ENCODE assay signal across 1 cellular context in the genomic region with DNA sequence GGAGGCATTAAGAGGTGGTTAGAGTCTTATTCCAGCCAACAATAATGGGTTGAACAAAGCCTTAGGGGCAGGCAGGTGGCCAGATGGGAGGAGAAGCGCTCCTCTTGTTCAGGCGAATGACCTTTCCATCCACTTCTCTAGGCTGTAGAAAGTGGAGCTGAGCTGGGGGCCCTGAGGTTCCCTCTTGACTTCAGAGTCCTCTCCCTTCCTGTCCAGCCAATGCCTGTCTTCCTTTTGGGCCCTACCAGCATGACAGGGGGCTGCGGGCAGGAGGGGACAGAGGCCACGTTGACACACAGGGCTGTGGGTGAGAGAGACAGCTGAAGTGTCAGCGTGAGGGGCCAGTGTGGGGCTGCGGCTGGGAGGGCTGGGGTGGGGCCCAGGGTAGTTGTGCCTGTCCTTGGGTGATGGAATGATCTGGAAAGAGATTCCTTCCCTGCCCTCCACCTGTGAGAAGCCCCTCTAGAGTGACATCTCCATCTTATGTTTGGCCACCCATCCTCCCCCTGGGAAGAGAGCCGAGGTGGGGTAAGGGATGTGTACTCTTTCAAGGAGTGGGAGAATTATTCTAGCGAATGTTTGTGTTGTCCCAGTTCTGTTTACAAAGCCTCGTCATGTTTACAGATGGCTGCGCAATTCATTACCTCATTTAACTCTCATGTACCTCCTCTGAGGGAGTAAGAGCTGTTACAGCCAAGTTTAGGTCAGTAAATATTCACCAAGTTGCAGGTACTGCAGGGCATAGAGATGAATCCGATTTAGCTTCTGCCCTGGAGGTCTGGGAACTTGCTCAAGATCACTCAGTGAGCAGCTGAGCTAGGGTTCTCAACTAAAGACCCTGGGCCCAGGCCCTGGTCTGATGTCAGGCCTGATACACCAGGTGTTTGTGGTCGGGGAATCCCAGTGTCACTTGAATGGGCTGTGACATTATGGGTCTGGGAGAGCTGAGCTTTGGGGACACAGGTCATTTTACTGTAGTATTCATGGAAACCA.
TF ChIP-seq lines count a peak whose summit lies in the region.

No MANE protein-coding gene starts in this region.

TF ChIP-seq in HepG2, 621 proteins besides CTCF, POLR2A, EP300 and RAD21 (continues in another document):
- TF ChIP-seq SRSF9 (IDR thresholded peaks at IDR 0.05; ENCODE audit: borderline replicate concordance, insufficient read depth, low read depth, low read length, poor library complexity, severe bottlenecking), result no peak
- no peak for TF ChIP-seq XBP1 (CRISPR knock-in tag; IDR thresholded peaks at IDR 0.05)
- TF ChIP-seq ZNF446 (CRISPR knock-in tag; IDR thresholded peaks at IDR 0.05), result no peak; the same call in 1 of the 2 replicates
- TF ChIP-seq ARNTL (CRISPR knock-in tag; IDR thresholded peaks at IDR 0.05), result peak; percentile 88
- TF ChIP-seq, protein P1, sequence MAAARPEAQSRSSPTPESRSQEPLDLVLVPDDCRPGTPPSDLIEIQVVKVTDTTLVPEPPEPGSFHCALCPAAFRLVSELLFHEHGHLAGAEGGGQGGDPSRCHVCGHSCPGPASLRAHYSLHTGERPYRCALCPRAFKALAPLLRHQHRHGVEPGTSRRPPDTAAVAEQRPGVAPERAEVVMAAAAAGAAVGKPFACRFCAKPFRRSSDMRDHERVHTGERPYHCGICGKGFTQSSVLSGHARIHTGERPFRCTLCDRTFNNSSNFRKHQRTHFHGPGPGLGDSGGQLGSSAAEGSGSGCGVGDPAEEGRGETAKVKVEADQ (CRISPR knock-in tag; IDR thresholded peaks at IDR 0.05; ENCODE audit: borderline replicate concordance), result peak; percentile 75; the same call in 1 of the 2 replicates
- TF ChIP-seq RXRA (CRISPR knock-in tag; IDR thresholded peaks at IDR 0.05), result peak; percentile 86
- TF ChIP-seq, protein P2, sequence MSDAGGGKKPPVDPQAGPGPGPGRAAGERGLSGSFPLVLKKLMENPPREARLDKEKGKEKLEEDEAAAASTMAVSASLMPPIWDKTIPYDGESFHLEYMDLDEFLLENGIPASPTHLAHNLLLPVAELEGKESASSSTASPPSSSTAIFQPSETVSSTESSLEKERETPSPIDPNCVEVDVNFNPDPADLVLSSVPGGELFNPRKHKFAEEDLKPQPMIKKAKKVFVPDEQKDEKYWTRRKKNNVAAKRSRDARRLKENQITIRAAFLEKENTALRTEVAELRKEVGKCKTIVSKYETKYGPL (CRISPR knock-in tag; IDR thresholded peaks at IDR 0.05), result no peak
- TF ChIP-seq ZNF530 (CRISPR knock-in tag; IDR thresholded peaks at IDR 0.05; ENCODE audit: low read depth), result no peak
- TF ChIP-seq, protein P3, sequence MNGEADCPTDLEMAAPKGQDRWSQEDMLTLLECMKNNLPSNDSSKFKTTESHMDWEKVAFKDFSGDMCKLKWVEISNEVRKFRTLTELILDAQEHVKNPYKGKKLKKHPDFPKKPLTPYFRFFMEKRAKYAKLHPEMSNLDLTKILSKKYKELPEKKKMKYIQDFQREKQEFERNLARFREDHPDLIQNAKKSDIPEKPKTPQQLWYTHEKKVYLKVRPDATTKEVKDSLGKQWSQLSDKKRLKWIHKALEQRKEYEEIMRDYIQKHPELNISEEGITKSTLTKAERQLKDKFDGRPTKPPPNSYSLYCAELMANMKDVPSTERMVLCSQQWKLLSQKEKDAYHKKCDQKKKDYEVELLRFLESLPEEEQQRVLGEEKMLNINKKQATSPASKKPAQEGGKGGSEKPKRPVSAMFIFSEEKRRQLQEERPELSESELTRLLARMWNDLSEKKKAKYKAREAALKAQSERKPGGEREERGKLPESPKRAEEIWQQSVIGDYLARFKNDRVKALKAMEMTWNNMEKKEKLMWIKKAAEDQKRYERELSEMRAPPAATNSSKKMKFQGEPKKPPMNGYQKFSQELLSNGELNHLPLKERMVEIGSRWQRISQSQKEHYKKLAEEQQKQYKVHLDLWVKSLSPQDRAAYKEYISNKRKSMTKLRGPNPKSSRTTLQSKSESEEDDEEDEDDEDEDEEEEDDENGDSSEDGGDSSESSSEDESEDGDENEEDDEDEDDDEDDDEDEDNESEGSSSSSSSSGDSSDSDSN (CRISPR knock-in tag; IDR thresholded peaks at IDR 0.05), result peak; percentile 57
- no peak for TF ChIP-seq KDM5A (IDR thresholded peaks at IDR 0.05; ENCODE audit: borderline replicate concordance, low read length)
- no peak for TF ChIP-seq ZNF75D (CRISPR knock-in tag; IDR thresholded peaks at IDR 0.05; ENCODE audit: borderline replicate concordance)
- TF ChIP-seq DR1 (CRISPR knock-in tag; IDR thresholded peaks at IDR 0.05), result no peak
- no peak for TF ChIP-seq ZNF329 (CRISPR knock-in tag; IDR thresholded peaks at IDR 0.05; ENCODE audit: low read depth)
- TF ChIP-seq, protein P4, sequence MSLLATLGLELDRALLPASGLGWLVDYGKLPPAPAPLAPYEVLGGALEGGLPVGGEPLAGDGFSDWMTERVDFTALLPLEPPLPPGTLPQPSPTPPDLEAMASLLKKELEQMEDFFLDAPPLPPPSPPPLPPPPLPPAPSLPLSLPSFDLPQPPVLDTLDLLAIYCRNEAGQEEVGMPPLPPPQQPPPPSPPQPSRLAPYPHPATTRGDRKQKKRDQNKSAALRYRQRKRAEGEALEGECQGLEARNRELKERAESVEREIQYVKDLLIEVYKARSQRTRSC (CRISPR knock-in tag; IDR thresholded peaks at IDR 0.05; ENCODE audit: low read depth), result 0 out of 2 replicates have a peak, but pooled peaks have one; percentile 82
- no peak for TF ChIP-seq ZNF891 (CRISPR knock-in tag; IDR thresholded peaks at IDR 0.05)
- TF ChIP-seq CEBPB (IDR thresholded peaks at IDR 0.05; ENCODE audit: borderline replicate concordance, low read depth, low read length), result peak; percentile 91
- peak; percentile 50; the same call in 1 of the 2 replicates for TF ChIP-seq ZNF430 (CRISPR knock-in tag; IDR thresholded peaks at IDR 0.05)
- TF ChIP-seq ZNF883 (CRISPR knock-in tag; IDR thresholded peaks at IDR 0.05; ENCODE audit: not compliant biosample characterization), result no peak
- TF ChIP-seq, protein P5, sequence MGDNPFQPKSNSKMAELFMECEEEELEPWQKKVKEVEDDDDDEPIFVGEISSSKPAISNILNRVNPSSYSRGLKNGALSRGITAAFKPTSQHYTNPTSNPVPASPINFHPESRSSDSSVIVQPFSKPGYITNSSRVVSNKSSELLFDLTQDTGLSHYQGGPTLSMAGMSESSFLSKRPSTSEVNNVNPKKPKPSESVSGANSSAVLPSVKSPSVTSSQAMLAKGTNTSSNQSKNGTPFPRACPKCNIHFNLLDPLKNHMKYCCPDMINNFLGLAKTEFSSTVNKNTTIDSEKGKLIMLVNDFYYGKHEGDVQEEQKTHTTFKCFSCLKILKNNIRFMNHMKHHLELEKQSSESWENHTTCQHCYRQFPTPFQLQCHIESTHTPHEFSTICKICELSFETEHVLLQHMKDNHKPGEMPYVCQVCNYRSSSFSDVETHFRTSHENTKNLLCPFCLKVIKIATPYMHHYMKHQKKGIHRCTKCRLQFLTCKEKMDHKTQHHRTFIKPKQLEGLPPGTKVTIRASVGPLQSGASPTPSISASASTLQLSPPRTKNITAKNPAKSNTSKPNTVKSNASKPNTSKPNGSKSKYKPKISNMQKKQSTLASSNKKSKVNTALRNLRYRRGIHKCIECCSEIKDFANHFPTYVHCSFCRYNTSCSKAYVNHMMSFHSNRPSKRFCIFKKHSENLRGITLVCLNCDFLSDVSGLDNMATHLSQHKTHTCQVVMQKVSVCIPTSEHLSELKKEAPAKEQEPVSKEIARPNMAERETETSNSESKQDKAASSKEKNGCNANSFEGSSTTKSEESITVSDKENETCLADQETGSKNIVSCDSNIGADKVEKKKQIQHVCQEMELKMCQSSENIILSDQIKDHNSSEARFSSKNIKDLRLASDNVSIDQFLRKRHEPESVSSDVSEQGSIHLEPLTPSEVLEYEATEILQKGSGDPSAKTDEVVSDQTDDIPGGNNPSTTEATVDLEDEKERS (CRISPR knock-in tag; IDR thresholded peaks at IDR 0.05), result peak; percentile 75
- no peak for TF ChIP-seq FOSL1 (CRISPR knock-in tag; IDR thresholded peaks at IDR 0.05; ENCODE audit: borderline replicate concordance)
- 0 out of 2 replicates have a peak, but pooled peaks have one; percentile 71 for TF ChIP-seq THYN1 (CRISPR knock-in tag; IDR thresholded peaks at IDR 0.05; ENCODE audit: borderline replicate concordance, low read depth)
- TF ChIP-seq ONECUT2 (CRISPR knock-in tag; IDR thresholded peaks at IDR 0.05), result no peak
- TF ChIP-seq, protein P6, sequence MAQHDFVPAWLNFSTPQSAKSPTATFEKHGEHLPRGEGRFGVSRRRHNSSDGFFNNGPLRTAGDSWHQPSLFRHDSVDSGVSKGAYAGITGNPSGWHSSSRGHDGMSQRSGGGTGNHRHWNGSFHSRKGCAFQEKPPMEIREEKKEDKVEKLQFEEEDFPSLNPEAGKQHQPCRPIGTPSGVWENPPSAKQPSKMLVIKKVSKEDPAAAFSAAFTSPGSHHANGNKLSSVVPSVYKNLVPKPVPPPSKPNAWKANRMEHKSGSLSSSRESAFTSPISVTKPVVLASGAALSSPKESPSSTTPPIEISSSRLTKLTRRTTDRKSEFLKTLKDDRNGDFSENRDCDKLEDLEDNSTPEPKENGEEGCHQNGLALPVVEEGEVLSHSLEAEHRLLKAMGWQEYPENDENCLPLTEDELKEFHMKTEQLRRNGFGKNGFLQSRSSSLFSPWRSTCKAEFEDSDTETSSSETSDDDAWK (CRISPR knock-in tag; IDR thresholded peaks at IDR 0.05), result no peak
- TF ChIP-seq, protein P7, sequence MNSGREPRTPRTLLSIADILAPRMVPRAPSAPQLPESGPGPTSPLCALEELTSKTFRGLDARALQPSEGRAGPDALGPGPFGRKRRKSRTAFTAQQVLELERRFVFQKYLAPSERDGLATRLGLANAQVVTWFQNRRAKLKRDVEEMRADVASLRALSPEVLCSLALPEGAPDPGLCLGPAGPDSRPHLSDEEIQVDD (CRISPR knock-in tag; IDR thresholded peaks at IDR 0.05; ENCODE audit: borderline replicate concordance), result no peak
- TF ChIP-seq, protein P8, sequence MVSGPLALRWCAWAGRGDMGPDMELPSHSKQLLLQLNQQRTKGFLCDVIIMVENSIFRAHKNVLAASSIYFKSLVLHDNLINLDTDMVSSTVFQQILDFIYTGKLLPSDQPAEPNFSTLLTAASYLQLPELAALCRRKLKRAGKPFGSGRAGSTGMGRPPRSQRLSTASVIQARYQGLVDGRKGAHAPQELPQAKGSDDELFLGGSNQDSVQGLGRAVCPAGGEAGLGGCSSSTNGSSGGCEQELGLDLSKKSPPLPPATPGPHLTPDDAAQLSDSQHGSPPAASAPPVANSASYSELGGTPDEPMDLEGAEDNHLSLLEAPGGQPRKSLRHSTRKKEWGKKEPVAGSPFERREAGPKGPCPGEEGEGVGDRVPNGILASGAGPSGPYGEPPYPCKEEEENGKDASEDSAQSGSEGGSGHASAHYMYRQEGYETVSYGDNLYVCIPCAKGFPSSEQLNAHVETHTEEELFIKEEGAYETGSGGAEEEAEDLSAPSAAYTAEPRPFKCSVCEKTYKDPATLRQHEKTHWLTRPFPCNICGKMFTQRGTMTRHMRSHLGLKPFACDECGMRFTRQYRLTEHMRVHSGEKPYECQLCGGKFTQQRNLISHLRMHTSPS (CRISPR knock-in tag; IDR thresholded peaks at IDR 0.05; ENCODE audit: low read depth), result no peak
- no peak for TF ChIP-seq ZNF296 (CRISPR knock-in tag; conservative IDR thresholded peaks at IDR 0.05)
- peak; percentile 20; the same call in 1 of the 2 replicates for TF ChIP-seq ZNF563 (CRISPR knock-in tag; IDR thresholded peaks at IDR 0.05)
- no peak for TF ChIP-seq KMT2A (CRISPR knock-in tag; IDR thresholded peaks at IDR 0.05)
- TF ChIP-seq, protein P9, sequence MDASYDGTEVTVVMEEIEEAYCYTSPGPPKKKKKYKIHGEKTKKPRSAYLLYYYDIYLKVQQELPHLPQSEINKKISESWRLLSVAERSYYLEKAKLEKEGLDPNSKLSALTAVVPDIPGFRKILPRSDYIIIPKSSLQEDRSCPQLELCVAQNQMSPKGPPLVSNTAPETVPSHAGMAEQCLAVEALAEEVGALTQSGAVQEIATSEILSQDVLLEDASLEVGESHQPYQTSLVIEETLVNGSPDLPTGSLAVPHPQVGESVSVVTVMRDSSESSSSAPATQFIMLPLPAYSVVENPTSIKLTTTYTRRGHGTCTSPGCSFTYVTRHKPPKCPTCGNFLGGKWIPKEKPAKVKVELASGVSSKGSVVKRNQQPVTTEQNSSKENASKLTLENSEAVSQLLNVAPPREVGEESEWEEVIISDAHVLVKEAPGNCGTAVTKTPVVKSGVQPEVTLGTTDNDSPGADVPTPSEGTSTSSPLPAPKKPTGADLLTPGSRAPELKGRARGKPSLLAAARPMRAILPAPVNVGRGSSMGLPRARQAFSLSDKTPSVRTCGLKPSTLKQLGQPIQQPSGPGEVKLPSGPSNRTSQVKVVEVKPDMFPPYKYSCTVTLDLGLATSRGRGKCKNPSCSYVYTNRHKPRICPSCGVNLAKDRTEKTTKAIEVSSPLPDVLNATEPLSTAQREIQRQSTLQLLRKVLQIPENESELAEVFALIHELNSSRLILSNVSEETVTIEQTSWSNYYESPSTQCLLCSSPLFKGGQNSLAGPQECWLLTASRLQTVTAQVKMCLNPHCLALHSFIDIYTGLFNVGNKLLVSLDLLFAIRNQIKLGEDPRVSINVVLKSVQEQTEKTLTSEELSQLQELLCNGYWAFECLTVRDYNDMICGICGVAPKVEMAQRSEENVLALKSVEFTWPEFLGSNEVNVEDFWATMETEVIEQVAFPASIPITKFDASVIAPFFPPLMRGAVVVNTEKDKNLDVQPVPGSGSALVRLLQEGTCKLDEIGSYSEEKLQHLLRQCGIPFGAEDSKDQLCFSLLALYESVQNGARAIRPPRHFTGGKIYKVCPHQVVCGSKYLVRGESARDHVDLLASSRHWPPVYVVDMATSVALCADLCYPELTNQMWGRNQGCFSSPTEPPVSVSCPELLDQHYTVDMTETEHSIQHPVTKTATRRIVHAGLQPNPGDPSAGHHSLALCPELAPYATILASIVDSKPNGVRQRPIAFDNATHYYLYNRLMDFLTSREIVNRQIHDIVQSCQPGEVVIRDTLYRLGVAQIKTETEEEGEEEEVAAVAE (CRISPR knock-in tag; IDR thresholded peaks at IDR 0.05; ENCODE audit: borderline replicate concordance), result no peak
- TF ChIP-seq ZNF432 (CRISPR knock-in tag; IDR thresholded peaks at IDR 0.05; ENCODE audit: borderline replicate concordance), result no peak
- TF ChIP-seq, protein P10, sequence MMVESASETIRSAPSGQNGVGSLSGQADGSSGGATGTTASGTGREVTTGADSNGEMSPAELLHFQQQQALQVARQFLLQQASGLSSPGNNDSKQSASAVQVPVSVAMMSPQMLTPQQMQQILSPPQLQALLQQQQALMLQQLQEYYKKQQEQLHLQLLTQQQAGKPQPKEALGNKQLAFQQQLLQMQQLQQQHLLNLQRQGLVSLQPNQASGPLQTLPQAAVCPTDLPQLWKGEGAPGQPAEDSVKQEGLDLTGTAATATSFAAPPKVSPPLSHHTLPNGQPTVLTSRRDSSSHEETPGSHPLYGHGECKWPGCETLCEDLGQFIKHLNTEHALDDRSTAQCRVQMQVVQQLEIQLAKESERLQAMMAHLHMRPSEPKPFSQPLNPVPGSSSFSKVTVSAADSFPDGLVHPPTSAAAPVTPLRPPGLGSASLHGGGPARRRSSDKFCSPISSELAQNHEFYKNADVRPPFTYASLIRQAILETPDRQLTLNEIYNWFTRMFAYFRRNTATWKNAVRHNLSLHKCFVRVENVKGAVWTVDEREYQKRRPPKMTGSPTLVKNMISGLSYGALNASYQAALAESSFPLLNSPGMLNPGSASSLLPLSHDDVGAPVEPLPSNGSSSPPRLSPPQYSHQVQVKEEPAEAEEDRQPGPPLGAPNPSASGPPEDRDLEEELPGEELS (CRISPR knock-in tag; IDR thresholded peaks at IDR 0.05), result peak; percentile 96
